In genomic region chr21:9837946-9838801, GRCh38 we compare ENCODE assay signal across 22 cellular contexts.
DNase-seq lines count a peak whose midpoint lies in the region; ATAC-seq and TF ChIP-seq lines count a peak whose summit lies in the region.
"Had no signal": no experiment of that assay in that cellular context is flagged by ENCODE, and none has a peak within 500 bp of the region (broad histone marks: within the 10 kb centered on the region; RNA-seq: fewer than 3 reads in every experiment).

No MANE protein-coding gene starts in this region.

- no peak overlapping the region for H3K4me3 Mint-ChIP-seq in type B pancreatic cell
- H3K4me3 Mint-ChIP-seq: activated naive CD8-positive, alpha-beta T cell treated with anti-CD3 and anti-CD28 coated beads, Interleukin-2, amount 10 ng/mL, durations not matched to agents 7 days and 5 days; nephron; T-cell had no signal

- H3K36me3 ChIP-seq in left ventricle myocardium inferior: no peaks in the 10 kb centered on the region
- H3K36me3 ChIP-seq in hepatocyte (replicated peaks; ENCODE audit: insufficient read depth, low read depth): no peaks in the 10 kb centered on the region
- H3K36me3 ChIP-seq: brain microvascular endothelial cell, esophagus squamous epithelium had no signal

- H3K9me2 ChIP-seq in hepatocyte (replicated peaks; ENCODE audit: insufficient read depth): no peaks in the 10 kb centered on the region

- peak; percentile 35 for DNase-seq in left ventricle myocardium superior
- DNase-seq in left ventricle myocardium inferior: no peak
- DNase-seq in NCI-H526 treated with DMSO at 0.1 percent for 48 hours (lab: John Stamatoyannopoulos, UW): peak; percentile 33
- peak; percentile 21 for DNase-seq in hepatocyte (ENCODE audit: low spot score)
- DNase-seq in type B pancreatic cell (ENCODE audit: extremely low spot score, unreplicated experiment): peak; percentile 76
- DNase-seq in MV-4-11 (lab: John Stamatoyannopoulos, UW): no peak
- DNase-seq: activated CD4-positive, alpha-beta T cell treated with anti-CD3 and anti-CD28 coated beads, Interleukin-2, amount 50 U/mL, for 48 hours; activated naive CD8-positive, alpha-beta T cell treated with anti-CD3 and anti-CD28 coated beads, Interleukin-2, amount 10 ng/mL, durations not matched to agents 7 days and 5 days; activated T-cell treated with anti-CD3 and anti-CD28 coated beads, Interleukin-2, amount 50 U/mL, for 1 hour; brain microvascular endothelial cell; esophagus squamous epithelium; mesendoderm; MM.1S; NCI-H2081; NK-92 treated with Interleukin-12 subunit alpha and Interleukin-12 subunit beta, amount 100 ng/mL, for 24 hours; stimulated activated CD4-positive, alpha-beta T cell treated with anti-CD3 and anti-CD28 coated beads, Interleukin-1b, Interleukin-23, amount 100 ng/mL, for 48 hours; T-cell had no signal

- TF ChIP-seq CTCF in left ventricle myocardium inferior (IDR thresholded peaks at IDR 0.05; ENCODE audit: borderline replicate concordance): no peak
- TF ChIP-seq CTCF in hepatocyte (IDR thresholded peaks at IDR 0.05; ENCODE audit: poor library complexity): no peak
- TF ChIP-seq CTCF in type B pancreatic cell (conservative IDR thresholded peaks at IDR 0.05): no peak

- intact Hi-C loops in left ventricle myocardium superior (cut with micrococcal nuclease) (no loop called here), left ventricle myocardium inferior (cut with micrococcal nuclease) (no loop called here)

- H3K27ac ChIP-seq in left ventricle myocardium inferior (replicated peaks) (no peak overlapping the region), hepatocyte (no peak overlapping the region)
- H3K27ac ChIP-seq: brain microvascular endothelial cell, dorsolateral prefrontal cortex, esophagus squamous epithelium, RWPE1 had no signal

- no peaks in the 10 kb centered on the region for H3K27me3 ChIP-seq in left ventricle myocardium inferior (ENCODE audit: low read depth)
- H3K27me3 ChIP-seq in hepatocyte: no peaks in the 10 kb centered on the region
- H3K27me3 ChIP-seq: brain microvascular endothelial cell, esophagus squamous epithelium had no signal

- no peak overlapping the region for H3K27ac Mint-ChIP-seq in type B pancreatic cell
- H3K27ac Mint-ChIP-seq: activated naive CD8-positive, alpha-beta T cell treated with anti-CD3 and anti-CD28 coated beads, Interleukin-2, amount 10 ng/mL, durations not matched to agents 7 days and 5 days; nephron; T-cell had no signal

- H3K4me1 ChIP-seq in left ventricle myocardium inferior (no peaks in the 10 kb centered on the region), hepatocyte (ENCODE audit: insufficient read depth) (no peaks in the 10 kb centered on the region)
- H3K4me1 ChIP-seq: esophagus squamous epithelium had no signal

- H2AFZ ChIP-seq in hepatocyte: no peak overlapping the region

- H3K36me3 Mint-ChIP-seq in type B pancreatic cell: no peaks in the 10 kb centered on the region
- H3K36me3 Mint-ChIP-seq: activated naive CD8-positive, alpha-beta T cell treated with anti-CD3 and anti-CD28 coated beads, Interleukin-2, amount 10 ng/mL, durations not matched to agents 7 days and 5 days had no signal

- H3K79me2 ChIP-seq in hepatocyte: no peaks in the 10 kb centered on the region

- no peaks in the 10 kb centered on the region for H3K4me1 Mint-ChIP-seq in type B pancreatic cell (ENCODE audit: unreplicated experiment)
- H3K4me1 Mint-ChIP-seq: activated naive CD8-positive, alpha-beta T cell treated with anti-CD3 and anti-CD28 coated beads, Interleukin-2, amount 10 ng/mL, durations not matched to agents 7 days and 5 days; nephron; T-cell had no signal

- peaks cover 17% of the 10 kb centered on the region for H3K9me3 Mint-ChIP-seq in type B pancreatic cell

- H3K4me2 ChIP-seq in hepatocyte: no peak overlapping the region

- WGBS in hepatocyte (ENCODE audit: low lambda C conversion rate, missing lambda C conversion rate): 85% methylated on average over 47 of the region's 47 CpGs

- H3K9me3 ChIP-seq in left ventricle myocardium inferior (replicated peaks) (peaks cover 18% of the 10 kb centered on the region), hepatocyte (ENCODE audit: low read depth) (peaks cover 8% of the 10 kb centered on the region)

- no peaks in the 10 kb centered on the region for H3K27me3 Mint-ChIP-seq in type B pancreatic cell
- H3K27me3 Mint-ChIP-seq: activated naive CD8-positive, alpha-beta T cell treated with anti-CD3 and anti-CD28 coated beads, Interleukin-2, amount 10 ng/mL, durations not matched to agents 7 days and 5 days; T-cell had no signal

- H3K4me3 ChIP-seq in left ventricle myocardium inferior (no peak overlapping the region), hepatocyte (no peak overlapping the region)
- H3K4me3 ChIP-seq: dorsolateral prefrontal cortex, esophagus squamous epithelium had no signal

- ATAC-seq in left ventricle myocardium superior (no peak), HG03378 (IDR thresholded peaks at IDR 0.05; ENCODE audit: unreplicated experiment) (no peak), GM21526 (IDR thresholded peaks at IDR 0.05; ENCODE audit: low FRiP score, unreplicated experiment) (no peak)

- H4K20me1 ChIP-seq in hepatocyte (ENCODE audit: insufficient read depth, poor library complexity, severe bottlenecking): no peaks in the 10 kb centered on the region

Comparison
In these comparisons a context has a peak if more than half of its experiments do, and no peak if none do; other contexts are left out.
1. DNase-seq: peak in left ventricle myocardium superior (single experiment), NCI-H526 treated with DMSO at 0.1 percent for 48 hours (single experiment), hepatocyte (single experiment) and type B pancreatic cell (single experiment); none in left ventricle myocardium inferior (single experiment) and MV-4-11 (single experiment).